ENCODE assay signal across 38 cellular contexts in genomic region chr1:57378564-57378963, GRCh38. TPM values are rescaled to one million over a fixed set of nuclear protein-coding genes. Genes with fewer than 3 reads are reported as not detected.
"Had no signal": no experiment of that assay in that cellular context is flagged by ENCODE, and none has a peak within 500 bp of the region (broad histone marks: within the 10 kb centered on the region; RNA-seq: fewer than 3 reads in every experiment).

No MANE protein-coding gene starts in this region.

- H3K27ac ChIP-seq: adrenal gland, body of pancreas, brain microvascular endothelial cell, breast epithelium, VCaP had no signal

- H3K4me1 ChIP-seq: adrenal gland, body of pancreas, breast epithelium had no signal

- H3K27me3 Mint-ChIP-seq: activated CD4-positive, alpha-beta memory T cell treated with anti-CD3 and anti-CD28 coated beads, Interleukin-2, amount 10 ng/mL, durations not matched to agents 7 days and 5 days; activated CD4-positive, alpha-beta T cell treated with anti-CD3 and anti-CD28 coated beads for 36 hours; activated CD4-positive, alpha-beta T cell treated with anti-CD3 and anti-CD28 coated beads, Interleukin-2, amount 10 ng/mL, durations not matched to agents 7 days and 5 days; activated CD8-positive, alpha-beta memory T cell treated with anti-CD3 and anti-CD28 coated beads, Interleukin-2, amount 10 ng/mL, durations not matched to agents 7 days and 5 days had no signal

- H3K4me3 ChIP-seq: adrenal gland, body of pancreas, breast epithelium had no signal

- H3K9me3 Mint-ChIP-seq: activated CD4-positive, alpha-beta memory T cell treated with anti-CD3 and anti-CD28 coated beads, Interleukin-2, amount 10 ng/mL, durations not matched to agents 7 days and 5 days; activated CD4-positive, alpha-beta T cell treated with anti-CD3 and anti-CD28 coated beads, Interleukin-2, amount 10 ng/mL, durations not matched to agents 7 days and 5 days; activated naive CD4-positive, alpha-beta T cell treated with anti-CD3 and anti-CD28 coated beads for 36 hours; activated naive CD8-positive, alpha-beta T cell treated with anti-CD3 and anti-CD28 coated beads for 36 hours; activated T-cell treated with anti-CD3 and anti-CD28 coated beads, Interleukin-2, amount 50 U/mL, for 4 hours; activated T-cell treated with anti-CD3 and anti-CD28 coated beads, Interleukin-2, amount 50 U/mL, for 72 hours; activated T-helper 1 cell treated with anti-CD3 and anti-CD28 coated beads, Interleukin-12 subunit alpha, Interleukin-12 subunit beta, Interleukin-2, Interleukin-4 antibody, amounts not matched to agents 30 ng/mL and 10 ng/mL and 1 ng/mL, durations not matched to agents 14 hours and 24 hours and 36 hours; activated T-helper 17 cell treated with anti-CD3 and anti-CD28 coated beads, Interleukin-2, amount 50 U/mL, for 72 hours; T-helper 1 cell treated with Interleukin-12 subunit alpha and Interleukin-12 subunit beta and Interleukin-4 antibody, amounts not matched to agents 30 μg/mL and 1 μg/mL, for 36 hours; T-helper 2 cell treated with Interferon-gamma antibody and Interleukin-4, amounts not matched to agents 5 μg/mL and 100 μg/mL, for 36 hours had no signal

- H3K4me3 Mint-ChIP-seq: activated CD4-positive, alpha-beta memory T cell treated with anti-CD3 and anti-CD28 coated beads, Interleukin-2, amount 10 ng/mL, durations not matched to agents 7 days and 5 days; activated CD4-positive, alpha-beta T cell treated with anti-CD3 and anti-CD28 coated beads for 36 hours; activated CD4-positive, alpha-beta T cell treated with anti-CD3 and anti-CD28 coated beads, Interleukin-2, amount 10 ng/mL, durations not matched to agents 7 days and 5 days; activated CD8-positive, alpha-beta memory T cell treated with anti-CD3 and anti-CD28 coated beads, Interleukin-2, amount 10 ng/mL, durations not matched to agents 7 days and 5 days; activated CD8-positive, alpha-beta T cell treated with anti-CD3 and anti-CD28 coated beads, Interleukin-2, amount 10 ng/mL, durations not matched to agents 7 days and 5 days; activated naive CD4-positive, alpha-beta T cell treated with anti-CD3 and anti-CD28 coated beads for 36 hours; activated naive CD8-positive, alpha-beta T cell treated with anti-CD3 and anti-CD28 coated beads for 36 hours; activated T-cell treated with anti-CD3 and anti-CD28 coated beads, Interleukin-2, amount 50 U/mL, for 4 hours; activated T-cell treated with anti-CD3 and anti-CD28 coated beads, Interleukin-2, amount 50 U/mL, for 72 hours; activated T-helper 1 cell treated with anti-CD3 and anti-CD28 coated beads, Interleukin-12 subunit alpha, Interleukin-12 subunit beta, Interleukin-2, Interleukin-4 antibody, amounts not matched to agents 30 ng/mL and 10 ng/mL and 1 ng/mL, durations not matched to agents 14 hours and 24 hours and 36 hours; activated T-helper 17 cell treated with anti-CD3 and anti-CD28 coated beads, Interleukin-2, amount 50 U/mL, for 72 hours; T-helper 1 cell treated with Interleukin-12 subunit alpha and Interleukin-12 subunit beta and Interleukin-4 antibody, amounts not matched to agents 30 μg/mL and 1 μg/mL, for 36 hours; T-helper 2 cell treated with Interferon-gamma antibody and Interleukin-4, amounts not matched to agents 5 μg/mL and 100 μg/mL, for 36 hours had no signal

- ATAC-seq: activated CD4-positive, alpha-beta T cell treated with anti-CD3 and anti-CD28 coated beads for 36 hours; activated CD4-positive, CD25-positive, alpha-beta regulatory T cell treated with anti-CD3 and anti-CD28 coated beads, Interleukin-2, amount 50 U/mL, for 24 hours; activated CD8-positive, alpha-beta memory T cell treated with anti-CD3 and anti-CD28 coated beads, Interleukin-2, amount 10 ng/mL, durations not matched to agents 7 days and 5 days; activated CD8-positive, alpha-beta T cell treated with anti-CD3 and anti-CD28 coated beads, Interleukin-2, amount 10 ng/mL, durations not matched to agents 7 days and 5 days; activated naive CD4-positive, alpha-beta T cell treated with anti-CD3 and anti-CD28 coated beads, Interleukin-2, amount 50 U/mL, for 72 hours; activated T-cell treated with anti-CD3 and anti-CD28 coated beads, Interleukin-2, amount 50 U/mL, for 4 hours; activated T-cell treated with anti-CD3 and anti-CD28 coated beads, Interleukin-2, amount 50 U/mL, for 72 hours; activated T-helper 17 cell treated with anti-CD3 and anti-CD28 coated beads, Interleukin-2, amount 50 U/mL, for 72 hours; body of pancreas had no signal

- H3K4me1 Mint-ChIP-seq: activated CD4-positive, alpha-beta memory T cell treated with anti-CD3 and anti-CD28 coated beads, Interleukin-2, amount 10 ng/mL, durations not matched to agents 7 days and 5 days; activated CD4-positive, alpha-beta T cell treated with anti-CD3 and anti-CD28 coated beads for 36 hours; activated CD4-positive, alpha-beta T cell treated with anti-CD3 and anti-CD28 coated beads, Interleukin-2, amount 10 ng/mL, durations not matched to agents 7 days and 5 days; activated CD8-positive, alpha-beta memory T cell treated with anti-CD3 and anti-CD28 coated beads, Interleukin-2, amount 10 ng/mL, durations not matched to agents 7 days and 5 days; activated naive CD8-positive, alpha-beta T cell treated with anti-CD3 and anti-CD28 coated beads for 36 hours; activated T-helper 17 cell treated with anti-CD3 and anti-CD28 coated beads, Interleukin-2, amount 50 U/mL, for 72 hours had no signal

- H3K36me3 Mint-ChIP-seq: activated CD8-positive, alpha-beta memory T cell treated with anti-CD3 and anti-CD28 coated beads, Interleukin-2, amount 10 ng/mL, durations not matched to agents 7 days and 5 days; activated naive CD8-positive, alpha-beta T cell treated with anti-CD3 and anti-CD28 coated beads for 36 hours had no signal

- H3K9me3 ChIP-seq: adrenal gland, body of pancreas, breast epithelium had no signal

- H3K27me3 ChIP-seq: body of pancreas, brain microvascular endothelial cell, breast epithelium had no signal

- H3K36me3 ChIP-seq: adrenal gland, brain microvascular endothelial cell, breast epithelium had no signal

- H3K27ac Mint-ChIP-seq: activated CD4-positive, alpha-beta memory T cell treated with anti-CD3 and anti-CD28 coated beads, Interleukin-2, amount 10 ng/mL, durations not matched to agents 7 days and 5 days; activated CD4-positive, alpha-beta T cell treated with anti-CD3 and anti-CD28 coated beads for 36 hours; activated CD4-positive, alpha-beta T cell treated with anti-CD3 and anti-CD28 coated beads, Interleukin-2, amount 10 ng/mL, durations not matched to agents 7 days and 5 days; activated CD8-positive, alpha-beta memory T cell treated with anti-CD3 and anti-CD28 coated beads, Interleukin-2, amount 10 ng/mL, durations not matched to agents 7 days and 5 days; activated CD8-positive, alpha-beta T cell treated with anti-CD3 and anti-CD28 coated beads, Interleukin-2, amount 10 ng/mL, durations not matched to agents 7 days and 5 days; activated naive CD4-positive, alpha-beta T cell treated with anti-CD3 and anti-CD28 coated beads for 36 hours; activated naive CD4-positive, alpha-beta T cell treated with anti-CD3 and anti-CD28 coated beads, Interleukin-2, amount 50 U/mL, for 72 hours; activated naive CD8-positive, alpha-beta T cell treated with anti-CD3 and anti-CD28 coated beads for 36 hours; activated T-cell treated with anti-CD3 and anti-CD28 coated beads, Interleukin-2, amount 50 U/mL, for 72 hours; activated T-helper 1 cell treated with anti-CD3 and anti-CD28 coated beads, Interleukin-12 subunit alpha, Interleukin-12 subunit beta, Interleukin-2, Interleukin-4 antibody, amounts not matched to agents 30 ng/mL and 10 ng/mL and 1 ng/mL, durations not matched to agents 14 hours and 24 hours and 36 hours; activated T-helper 17 cell treated with anti-CD3 and anti-CD28 coated beads, Interleukin-2, amount 50 U/mL, for 72 hours; T-helper 1 cell treated with Interleukin-12 subunit alpha and Interleukin-12 subunit beta and Interleukin-4 antibody, amounts not matched to agents 30 μg/mL and 1 μg/mL, for 36 hours; T-helper 2 cell treated with Interferon-gamma antibody and Interleukin-4, amounts not matched to agents 5 μg/mL and 100 μg/mL, for 36 hours had no signal

- DNase-seq: activated CD4-positive, alpha-beta memory T cell treated with anti-CD3 and anti-CD28 coated beads, Interleukin-2, amount 10 ng/mL, durations not matched to agents 7 days and 5 days; activated CD4-positive, alpha-beta T cell treated with anti-CD3 and anti-CD28 coated beads for 1 hour; activated CD4-positive, alpha-beta T cell treated with anti-CD3 and anti-CD28 coated beads for 36 hours; activated CD4-positive, alpha-beta T cell treated with anti-CD3 and anti-CD28 coated beads for 48 hours; activated CD4-positive, alpha-beta T cell treated with anti-CD3 and anti-CD28 coated beads, Interleukin-2, amount 10 ng/mL, durations not matched to agents 7 days and 5 days; activated CD4-positive, alpha-beta T cell treated with anti-CD3 and anti-CD28 coated beads, Interleukin-2, amount 50 U/mL, for 48 hours; activated CD4-positive, CD25-positive, alpha-beta regulatory T cell; activated CD8-positive, alpha-beta memory T cell treated with anti-CD3 and anti-CD28 coated beads for 24 hours; activated CD8-positive, alpha-beta memory T cell treated with anti-CD3 and anti-CD28 coated beads, Interleukin-2, amount 10 ng/mL, durations not matched to agents 7 days and 5 days; activated CD8-positive, alpha-beta T cell treated with anti-CD3 and anti-CD28 coated beads, Interleukin-2, amount 10 ng/mL, durations not matched to agents 7 days and 5 days; activated effector memory CD4-positive, alpha-beta T cell treated with anti-CD3 and anti-CD28 coated beads, Interleukin-2, amount 50 U/mL, for 16 hours; activated gamma-delta T cell treated with Interleukin-2 at 50 U/mL for 16 hours; activated naive CD4-positive, alpha-beta T cell; activated naive CD4-positive, alpha-beta T cell treated with anti-CD3 and anti-CD28 coated beads for 36 hours; activated naive CD4-positive, alpha-beta T cell treated with anti-CD3 and anti-CD28 coated beads, Interleukin-2, amount 50 U/mL, for 16 hours; activated naive CD8-positive, alpha-beta T cell treated with anti-CD3 and anti-CD28 coated beads for 36 hours; activated T-cell treated with anti-CD3 and anti-CD28 coated beads for 4 hours; activated T-cell treated with anti-CD3 and anti-CD28 coated beads, Interleukin-2, amount 50 U/mL, for 1 hour; activated T-cell treated with anti-CD3 and anti-CD28 coated beads, Interleukin-2, amount 50 U/mL, for 4 hours; activated T-cell treated with anti-CD3 and anti-CD28 coated beads, Interleukin-2, amount 50 U/mL, for 72 hours; adrenal gland; amniotic stem cell; aorta; body of pancreas; brain microvascular endothelial cell; central memory CD4-positive, alpha-beta T cell; cerebellar nuclear complex; T-helper 1 cell; T-helper 2 cell; T-helper 9 cell had no signal

RNA-seq across cellular contexts. Expression of gene DAB1, which starts 45.3 kb away (rescaled TPM):
- total RNA-seq: activated naive CD4-positive, alpha-beta T cell treated with anti-CD3 and anti-CD28 coated beads for 36 hours; activated naive CD8-positive, alpha-beta T cell treated with anti-CD3 and anti-CD28 coated beads for 36 hours; activated T-cell treated with anti-CD3 and anti-CD28 coated beads, Interleukin-2, amount 50 U/mL, for 4 hours; activated T-helper 1 cell treated with anti-CD3 and anti-CD28 coated beads, Interleukin-12 subunit alpha, Interleukin-12 subunit beta, Interleukin-2, Interleukin-4 antibody, amounts not matched to agents 30 ng/mL and 10 ng/mL and 1 ng/mL, durations not matched to agents 14 hours and 24 hours and 36 hours had no signal
